ENCODE assay signal across 19 cellular contexts in genomic region chr17:60252459-60252858, GRCh38.
DNase-seq lines count a peak whose midpoint lies in the region; ATAC-seq, FAIRE-seq and TF ChIP-seq lines count a peak whose summit lies in the region.
"Had no signal": no experiment of that assay in that cellular context is flagged by ENCODE, and none has a peak within 500 bp of the region (broad histone marks: within the 10 kb centered on the region; RNA-seq: fewer than 3 reads in every experiment).

No MANE protein-coding gene starts in this region.

- CTCF ChIA-PET in A549 (lab: Yijun Ruan, JAX) (interaction anchor here (0.7 kb wide), 1 partner anchor 25 kb away, joined by 3 read pairs; no protein-coding TSS in a partner anchor), HEK293 (lab: Yijun Ruan, JAX) (interaction anchor here (0.6 to 1.0 kb wide), 2 partner anchors 18 to 815 kb away, joined by 3 read pairs; no protein-coding TSS in a partner anchor)

- 88% methylated on average over 1 of the region's 1 CpG for WGBS in A549 (ENCODE audit: missing lambda C conversion rate)
- 80% methylated on average over 1 of the region's 1 CpG; no CpG with 5 or more reads in 1 of the 2 experiments for WGBS in endodermal cell (ENCODE audit: insufficient coverage in 1 of 2, insufficient read length in 1 of 2), 2 experiments

- no peak for TF ChIP-seq RAD21 in A549 (conservative IDR thresholded peaks at IDR 0.05 in 1 of 2, IDR thresholded peaks at IDR 0.05 in 1 of 2)

- H3K4me2 ChIP-seq in A549: no peak overlapping the region

- no peak for TF ChIP-seq POLR2A in A549 (IDR thresholded peaks at IDR 0.05; ENCODE audit: low read length)

- TF ChIP-seq EP300 in A549 (IDR thresholded peaks at IDR 0.05): no peak

- FAIRE-seq in A549 (lab: Jason Lieb, UNC) (peak; percentile 63), GM18507 (lab: Jason Lieb, UNC) (peak; percentile 15)

- DNase-seq in A549 (ENCODE audit: low read depth in 1 of 2, low spot score in 1 of 2) (no peak), GM18507 (ENCODE audit: extremely low spot score, insufficient read length, low read depth) (no peak), endodermal cell (no peak), GF-D8 (lab: John Stamatoyannopoulos, UW) (no peak), DMS 273 (lab: John Stamatoyannopoulos, UW; ENCODE audit: unreplicated experiment) (no peak), OCI-M1 (lab: John Stamatoyannopoulos, UW) (no peak)
- DNase-seq: 8988T; C1 segment of cervical spinal cord; Calu3; CD4-positive, alpha-beta memory T cell; COR-L47; DMS 273 treated with DMSO at 0.1 percent for 48 hours; DMS79; EL; GDM1; GOT3; H7; HCEC 1CT had no signal

- peak overlapping the region; percentile 62 for H3K27ac Mint-ChIP-seq in endodermal cell
- H3K27ac Mint-ChIP-seq: CD4-positive, alpha-beta memory T cell had no signal

- no peak for ATAC-seq in A549

- H3K9me3 ChIP-seq in A549: peaks cover 12% of the 10 kb centered on the region
- H3K9me3 ChIP-seq in HEK293 (ENCODE audit: control insufficient read depth, insufficient read depth, low read depth, low read length): no peaks in the 10 kb centered on the region
- peaks cover 15% of the 10 kb centered on the region for H3K9me3 ChIP-seq in endodermal cell (ENCODE audit: control insufficient read depth, low read length)

- no peaks in the 10 kb centered on the region for H3K4me1 Mint-ChIP-seq in endodermal cell
- H3K4me1 Mint-ChIP-seq: CD4-positive, alpha-beta memory T cell had no signal

- peaks cover 9% of the 10 kb centered on the region for H3K9me3 Mint-ChIP-seq in endodermal cell
- H3K9me3 Mint-ChIP-seq: CD4-positive, alpha-beta memory T cell had no signal

- H3K27me3 ChIP-seq in endodermal cell (ENCODE audit: control insufficient read depth, insufficient read depth, low read length, poor library complexity, severe bottlenecking): no peaks in the 10 kb centered on the region

- no peak overlapping the region for H3K9ac ChIP-seq in endodermal cell (ENCODE audit: extremely low read depth, low read length, poor library complexity, severe bottlenecking)

- no peak for TF ChIP-seq CTCF in A549 (IDR thresholded peaks at IDR 0.05)
- no peak for TF ChIP-seq CTCF in HEK293 (tag by site-specific recombination; IDR thresholded peaks at IDR 0.05)
- TF ChIP-seq CTCF in endodermal cell (conservative IDR thresholded peaks at IDR 0.05): no peak

- no peak overlapping the region for H3K4me3 Mint-ChIP-seq in endodermal cell
- H3K4me3 Mint-ChIP-seq: CD4-positive, alpha-beta memory T cell had no signal

- H3K4me1 ChIP-seq in A549 (peaks cover 4% of the 10 kb centered on the region; the same call in 1 of the 3 replicates), HEK293 (ENCODE audit: control insufficient read depth, insufficient read depth, low read length) (no peaks in the 10 kb centered on the region), endodermal cell (ENCODE audit: control insufficient read depth, insufficient read depth, low read length) (no peaks in the 10 kb centered on the region)

- H3K36me3 ChIP-seq in HEK293 (ENCODE audit: control insufficient read depth in 2 of 2, insufficient read depth in 1 of 2, low read length in 2 of 2) (peaks cover 17 to 23% of the 10 kb centered on the region in 2 experiments), endodermal cell (ENCODE audit: control insufficient read depth, insufficient read depth, low read length) (peaks cover 63% of the 10 kb centered on the region)

- POLR2A ChIA-PET in A549 (lab: Yijun Ruan, JAX): no interaction called here
- POLR2A ChIA-PET in HEK293 (lab: Yijun Ruan, JAX): no interaction called here

- H3K4me3 ChIP-seq in A549 (no peak overlapping the region), HEK293 (ENCODE audit: low read depth, low read length) (no peak overlapping the region), endodermal cell (ENCODE audit: low read length) (no peak overlapping the region)

- no peaks in the 10 kb centered on the region for H3K27me3 Mint-ChIP-seq in endodermal cell (ENCODE audit: insufficient read depth)
- H3K27me3 Mint-ChIP-seq: CD4-positive, alpha-beta memory T cell had no signal

- H3K36me3 Mint-ChIP-seq in endodermal cell (ENCODE audit: low read depth): peaks cover 54% of the 10 kb centered on the region

- no peak overlapping the region for H3K27ac ChIP-seq in A549
- no peak overlapping the region for H3K27ac ChIP-seq in HEK293 (ENCODE audit: extremely low read depth, low read depth, low read length)
- no peak overlapping the region for H3K27ac ChIP-seq in endodermal cell (ENCODE audit: low read depth, low read length)

TF ChIP-seq in A549, 52 proteins besides CTCF, POLR2A, EP300 and RAD21 (continues in another document):
- no peak for TF ChIP-seq MYC (IDR thresholded peaks at IDR 0.05; ENCODE audit: borderline replicate concordance, low read length)
- TF ChIP-seq CHD4 (IDR thresholded peaks at IDR 0.05; ENCODE audit: borderline replicate concordance): no peak
- TF ChIP-seq HDAC2 (IDR thresholded peaks at IDR 0.05): no peak
- TF ChIP-seq KDM1A (IDR thresholded peaks at IDR 0.05; ENCODE audit: low read depth): no peak
- no peak for TF ChIP-seq TP53 (CRISPR knock-in tag; IDR thresholded peaks at IDR 0.05)
- TF ChIP-seq HOXB5 (CRISPR knock-in tag; IDR thresholded peaks at IDR 0.05): no peak
- TF ChIP-seq RNF2 (IDR thresholded peaks at IDR 0.05; ENCODE audit: borderline replicate concordance, low read depth): no peak
- no peak for TF ChIP-seq RCOR1 (IDR thresholded peaks at IDR 0.05; ENCODE audit: low read depth, low read length)
- TF ChIP-seq FOSB (CRISPR knock-in tag; IDR thresholded peaks at IDR 0.05): no peak
- TF ChIP-seq EHMT2 (IDR thresholded peaks at IDR 0.05; ENCODE audit: low read depth): no peak
- no peak for TF ChIP-seq MAX (IDR thresholded peaks at IDR 0.05)
- no peak for TF ChIP-seq PBX3 (IDR thresholded peaks at IDR 0.05)
- no peak for TF ChIP-seq FOSL2 (IDR thresholded peaks at IDR 0.05)
- no peak for TF ChIP-seq FOSL2 (CRISPR knock-in tag; IDR thresholded peaks at IDR 0.05)
- no peak for TF ChIP-seq ZNF302 (CRISPR knock-in tag; IDR thresholded peaks at IDR 0.05)

TF ChIP-seq in HEK293, 187 proteins besides CTCF, POLR2A, EP300 and RAD21:
- TF ChIP-seq ZNF366 (tag by site-specific recombination; conservative IDR thresholded peaks at IDR 0.05) (no peak), PRDM1 (tag by site-specific recombination; IDR thresholded peaks at IDR 0.05) (0 out of 2 replicates have a peak, but pooled peaks have one; percentile 32), ZNF658 (tag by site-specific recombination; IDR thresholded peaks at IDR 0.05) (no peak), ZNF629 (tag by site-specific recombination; IDR thresholded peaks at IDR 0.05) (no peak)
